Comparison of ENCODE assay signal across 7 cellular contexts in the genomic region with DNA sequence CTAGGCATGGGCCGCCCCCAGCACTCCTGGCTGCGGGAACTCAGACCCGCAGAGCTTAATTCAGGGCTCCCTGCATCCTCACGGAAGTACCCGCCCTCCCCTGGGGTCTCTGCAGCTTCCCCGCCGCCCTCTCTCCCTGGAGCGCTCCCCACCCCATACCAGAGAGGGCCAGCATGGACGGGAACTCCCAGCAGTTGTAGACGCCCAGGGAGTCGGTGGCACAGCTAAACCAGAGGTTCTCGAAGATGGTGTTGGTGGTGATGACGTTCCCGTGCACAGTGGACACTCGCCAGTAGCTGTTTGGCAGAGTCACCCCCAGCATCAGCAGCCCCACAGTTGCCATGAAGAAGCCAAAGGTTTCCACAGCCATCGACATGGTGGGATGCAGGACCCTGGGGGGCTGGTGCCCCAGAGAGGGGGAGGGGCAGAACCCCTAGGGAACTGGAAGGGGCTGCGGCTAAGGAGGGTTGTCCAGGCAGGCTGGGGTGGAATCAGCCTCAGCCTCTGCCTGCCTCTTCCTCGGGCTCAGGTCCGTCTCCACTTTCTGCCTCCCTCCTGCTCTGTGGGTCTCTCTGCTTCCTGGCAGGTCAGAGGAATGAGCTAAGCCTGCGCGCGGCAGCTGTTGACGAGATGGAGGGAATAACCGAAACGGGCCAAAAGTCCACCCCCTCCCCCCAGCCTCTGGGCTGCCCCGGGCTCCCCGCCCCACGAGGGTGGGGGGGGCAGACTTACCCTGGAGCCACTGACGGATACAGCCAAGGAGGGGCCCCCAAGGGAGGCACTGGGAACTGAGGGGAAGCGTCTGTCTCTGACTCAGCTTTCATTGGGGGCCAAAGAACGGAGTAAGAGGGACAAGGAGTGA. TPM values are rescaled to one million over a fixed set of nuclear protein-coding genes. Genes with fewer than 3 reads are reported as not detected.
A peak's percentile ranks its signal among the peaks of the same experiment; 100 is the strongest.
DNase-seq lines count a peak whose midpoint lies in the region; ATAC-seq, FAIRE-seq and TF ChIP-seq lines count a peak whose summit lies in the region.

A gene with protein sequence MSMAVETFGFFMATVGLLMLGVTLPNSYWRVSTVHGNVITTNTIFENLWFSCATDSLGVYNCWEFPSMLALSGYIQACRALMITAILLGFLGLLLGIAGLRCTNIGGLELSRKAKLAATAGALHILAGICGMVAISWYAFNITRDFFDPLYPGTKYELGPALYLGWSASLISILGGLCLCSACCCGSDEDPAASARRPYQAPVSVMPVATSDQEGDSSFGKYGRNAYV (minus strand): TSS at position 597 of the 862 bp plus-strand sequence. CDS start 221 bp downstream, at position 376.

- H3K27ac ChIP-seq in GM12878 (ENCODE audit: control insufficient read depth, insufficient read depth) = no peak within 1 kb of the TSS
- H3K27ac ChIP-seq in liver (ENCODE audit: low read depth in 1 of 2, low read length in 2 of 2) = peak within 1 kb of the TSS; percentile 91 to 97
- peak within 1 kb of the TSS; percentile 93 for H3K27ac ChIP-seq in subcutaneous abdominal adipose tissue (ENCODE audit: low read depth, low read length)

- TF ChIP-seq RAD21 in GM12878 (IDR thresholded peaks at IDR 0.05; ENCODE audit: insufficient read depth, low read depth, low read length) (no peak), liver (IDR thresholded peaks at IDR 0.05) (no peak)

- no peak within 1 kb of the TSS for H2AFZ ChIP-seq in GM12878 (ENCODE audit: control insufficient read depth, low read depth, low read length)

- 0 out of 2 replicates have a peak, but pooled peaks have one; percentile 36 for TF ChIP-seq POLR2A in GM12878 (IDR thresholded peaks at IDR 0.05; ENCODE audit: low read depth, low read length)

- H3K79me2 ChIP-seq in GM12878 (ENCODE audit: control insufficient read depth, insufficient read depth, low read length) = no peaks in the 10 kb centered on the region; the same call in 1 of the 2 replicates

- H3K36me3 ChIP-seq in GM12878 (ENCODE audit: control insufficient read depth in 2 of 2, insufficient read depth in 2 of 2, low read length in 1 of 2) (peaks cover 0 to 14% of the 10 kb centered on the region in 2 experiments; a peak in 3 of 4 replicates), liver (ENCODE audit: control insufficient read depth in 4 of 4, insufficient read depth in 3 of 4, low read depth in 1 of 4, low read length in 3 of 4) (peaks cover 0 to 6% (median 4%) of the 10 kb centered on the region in 4 donors), subcutaneous abdominal adipose tissue (ENCODE audit: control insufficient read depth in 5 of 5, insufficient read depth in 5 of 5, low read length in 5 of 5) (peaks cover 0 to 34% (median 12%) of the 10 kb centered on the region in 5 donors)

- no peak within 1 kb of the TSS for H3K9ac ChIP-seq in GM12878 (ENCODE audit: control insufficient read depth, insufficient read depth, low read length)
- H3K9ac ChIP-seq in liver (ENCODE audit: low read depth in 1 of 2, low read length in 2 of 2) = peak within 1 kb of the TSS; percentile 62 to 84
- peak within 1 kb of the TSS in 4 of 5 donors; percentile 46 to 90 (median 78) for H3K9ac ChIP-seq in subcutaneous abdominal adipose tissue (ENCODE audit: low read length in 5 of 5)

- intact Hi-C loops in GM12878 (cut with micrococcal nuclease; ENCODE audit: unreplicated experiment) = no loop called here

- POLR2A ChIA-PET in GM12878 (lab: Charles Lee) = no interaction called here

- CTCF ChIA-PET in GM12878 (lab: Yijun Ruan, JAX) = interaction anchor here (1.5 to 1.6 kb wide), 2 partner anchors 45 to 93 kb away, joined by 4 to 5 read pairs; no protein-coding TSS in a partner anchor

- no peak within 1 kb of the TSS for H3K4me2 ChIP-seq in GM12878 (ENCODE audit: control insufficient read depth, insufficient read depth)

- ATAC-seq in GM12878 (no peak), GM21367 (IDR thresholded peaks at IDR 0.05; ENCODE audit: unreplicated experiment) (no peak)

- H3K4me1 ChIP-seq in GM12878 (ENCODE audit: control insufficient read depth, insufficient read depth, low read length) (no peaks in the 10 kb centered on the region), liver (ENCODE audit: control insufficient read depth in 4 of 4, insufficient read depth in 4 of 4, low read length in 3 of 4) (peaks cover 8 to 37% (median 21%) of the 10 kb centered on the region in 4 donors), subcutaneous abdominal adipose tissue (ENCODE audit: control insufficient read depth in 5 of 5, insufficient read depth in 5 of 5, low read length in 5 of 5) (peaks cover 10 to 70% (median 60%) of the 10 kb centered on the region in 5 donors)

- no peak for TF ChIP-seq CTCF in GM12878 (IDR thresholded peaks at IDR 0.05 in 2 of 3, conservative IDR thresholded peaks at IDR 0.05 in 1 of 3; ENCODE audit: control insufficient read depth in 2 of 3, extremely low read depth in 1 of 3, insufficient read depth in 1 of 3, low read depth in 3 of 3, low read length in 3 of 3)
- no peak for TF ChIP-seq CTCF in liver (IDR thresholded peaks at IDR 0.05; ENCODE audit: low read depth, low read length, missing input control)

- no peak for TF ChIP-seq EP300 in GM12878 (IDR thresholded peaks at IDR 0.05; ENCODE audit: borderline replicate concordance in 1 of 2, control insufficient read depth in 1 of 2, low read depth in 2 of 2, low read length in 2 of 2)

- H3K27me3 ChIP-seq in GM12878 (replicated peaks in 1 of 2; ENCODE audit: control insufficient read depth in 2 of 2, insufficient read depth in 2 of 2, low read length in 1 of 2) (no peaks in the 10 kb centered on the region), liver (ENCODE audit: control insufficient read depth in 4 of 4, insufficient read depth in 4 of 4, low read length in 3 of 4) (no peaks in the 10 kb centered on the region), subcutaneous abdominal adipose tissue (ENCODE audit: control insufficient read depth in 5 of 5, insufficient read depth in 4 of 5, low read length in 5 of 5) (no peaks in the 10 kb centered on the region)

- H3K9me3 ChIP-seq in GM12878 (replicated peaks; ENCODE audit: control insufficient read depth, insufficient read depth, low read length) (no peaks in the 10 kb centered on the region), liver (ENCODE audit: control insufficient read depth in 4 of 4, low read length in 3 of 4) (no peaks in the 10 kb centered on the region), subcutaneous abdominal adipose tissue (ENCODE audit: control insufficient read depth in 5 of 5, low read length in 5 of 5) (no peaks in the 10 kb centered on the region)

- in situ Hi-C loops in GM12878 (cut with MboI) = no loop called here

- H3K4me3 ChIP-seq in GM12878 (no peak within 1 kb of the TSS), liver (ENCODE audit: low read depth in 1 of 3, low read length in 3 of 3) (peak within 1 kb of the TSS in 1 of 3 donors; percentile 39), subcutaneous abdominal adipose tissue (ENCODE audit: low read depth in 1 of 5, low read length in 5 of 5) (peak within 1 kb of the TSS; percentile 11 to 63 (median 53))

- SMC1A ChIA-PET in GM12878 (lab: Charles Lee; ENCODE audit: uncharacterized antibody, unreplicated experiment) = no interaction called here

- H4K20me1 ChIP-seq in GM12878 (ENCODE audit: control insufficient read depth, insufficient read depth) = no peaks in the 10 kb centered on the region

- FAIRE-seq in GM12878 (lab: Jason Lieb, UNC) = no peak

- no TSS peak for BruUV-seq in GM12878 (replicated peaks; lab: Mats Ljungman, UMichigan)

- 68% methylated on average over 15 of the region's 31 CpGs for WGBS in GM12878 (ENCODE audit: insufficient coverage, insufficient replicate concordance, low lambda C conversion rate, missing lambda C conversion rate)
- 37% methylated on average over 31 of the region's 31 CpGs for WGBS in liver

- DNase-seq in NOMO-1 (lab: John Stamatoyannopoulos, UW; ENCODE audit: unreplicated experiment in 2 of 2) (peak; percentile 13 to 57), GM12878 (ENCODE audit: low read depth, low spot score) (no peak), GM19238 (ENCODE audit: insufficient read length, low spot score) (no peak)
- no peak for DNase-seq in stimulated activated naive CD4-positive, alpha-beta T cell (lab: John Stamatoyannopoulos, UW)

- RAD21 ChIA-PET in GM12878 (lab: Charles Lee; ENCODE audit: unreplicated experiment) = interaction anchor here (1.1 kb wide), 1 partner anchor 93 kb away, joined by 7 read pairs; no protein-coding TSS in a partner anchor

TF ChIP-seq in liver, 16 proteins besides CTCF, POLR2A, EP300 and RAD21:
- TF ChIP-seq HNF4G (IDR thresholded peaks at IDR 0.05) (peak; percentile 36), SP1 (IDR thresholded peaks at IDR 0.05) (peak; percentile 40), NR2F2 (IDR thresholded peaks at IDR 0.05) (no peak), JUND (IDR thresholded peaks at IDR 0.05) (no peak), RXRA (IDR thresholded peaks at IDR 0.05) (peak in 1 of 2 donors; percentile 48), HNF4A (conservative IDR thresholded peaks at IDR 0.05) (peak; percentile 76 to 80)
TF ChIP-seq in liver: peak in this region for 4.

RNA-seq across cellular contexts. Expression of the gene that starts here (rescaled TPM):
- 24.4 and 25.6 TPM in 2 replicates for total RNA-seq in GM12878 (2013; cell fraction: nucleolus; rRNA removed)
- total RNA-seq in GM12878 (2014; rRNA removed) = 6.5 and 7.6 TPM in 2 replicates
- total RNA-seq in GM12878 (2014; rRNA removed; fragmentation: Illumina TruSeq; extraction: Trizol) = 3.8 and 4.7 TPM in 2 replicates
- 8.3 and 8.7 TPM in 2 replicates for total RNA-seq in GM12878 (2021)
- polyA plus RNA-seq in GM12878 (2011; ENCODE audit: low read depth) = 2.1 TPM
- polyA plus RNA-seq in GM12878 (2011; rRNA removed) = 7.5 and 10.0 TPM in 2 replicates
- polyA plus RNA-seq in GM12878 (2011; cell fraction: cytosol; rRNA removed) = 10.4 and 13.8 TPM in 2 replicates
- polyA plus RNA-seq in GM12878 (2011; cell fraction: nucleus; rRNA removed) = 72.8 and 78.5 TPM in 2 replicates
- 5.6 and 8.8 TPM in 2 replicates for polyA plus RNA-seq in GM12878 (2012)
- 3.9 and 7.0 TPM in 2 replicates for polyA plus RNA-seq in GM12878 (2014; fragmentation: Illumina TruSeq; extraction: Trizol)
- 1 to 10 TPM in 1 of 2 experiments, under 1 TPM in 1; 0.47 to 1.1 TPM for polyA plus RNA-seq in GM12878 (2014; fragmentation: Nextera tagmentation; extraction: Ambion mirVana)
- 15.0 and 15.9 TPM in 2 replicates for polyA plus RNA-seq in GM12878 (2014; rRNA removed)
- 1 to 10 TPM; 4.4 to 6.2 TPM for polyA plus RNA-seq in GM12878 (2016; fragmentation: Nextera tagmentation; extraction: Ambion mirVana)
- polyA minus RNA-seq in GM12878 (2011; rRNA and poly(A)+ RNA removed) = 4.4 and 8.8 TPM in 2 replicates
- 1.4 and 2.9 TPM in 2 replicates for polyA minus RNA-seq in GM12878 (2011; cell fraction: cytosol; rRNA and poly(A)+ RNA removed)
- 11.8 and 14.1 TPM in 2 replicates for polyA minus RNA-seq in GM12878 (2011; cell fraction: nucleus; rRNA and poly(A)+ RNA removed)
- total RNA-seq in liver = 10 to 100 TPM in 1 of 2 donors, 1 to 10 TPM in 1; 5.2 to 12.4 TPM
- polyA plus RNA-seq in liver = 1 to 10 TPM; 3.7 to 4.0 TPM

Comparison
In these comparisons a context has a peak if more than half of its experiments do, and no peak if none do; other contexts are left out.
1. DNase-seq: peak in NOMO-1 (2 of 2); none in GM12878 (single experiment), GM19238 (single experiment) and stimulated activated naive CD4-positive, alpha-beta T cell (0 of 6).